31 cellular contexts compared by ENCODE assay signal in the genomic region with DNA sequence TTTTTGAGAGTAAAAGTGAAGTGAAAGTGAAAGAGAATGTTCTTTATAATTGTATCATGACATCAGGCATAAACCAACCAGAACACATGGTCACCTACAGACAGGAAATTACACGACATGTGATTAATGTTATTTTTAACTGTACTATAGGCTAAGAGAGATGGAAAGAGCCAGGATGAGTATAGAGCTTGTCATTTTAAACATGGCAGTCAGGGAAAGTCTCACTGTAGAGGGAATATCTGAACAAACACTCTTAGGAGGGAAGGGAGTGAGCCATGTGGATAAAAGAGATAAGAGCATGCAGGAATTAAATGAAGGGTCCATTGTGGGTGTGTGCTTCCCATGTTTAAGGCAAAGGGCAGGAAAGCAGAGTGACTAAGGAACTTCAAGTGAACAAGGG.
DNase-seq lines count a peak whose midpoint lies in the region; FAIRE-seq and TF ChIP-seq lines count a peak whose summit lies in the region.
"Had no signal": no experiment of that assay in that cellular context is flagged by ENCODE, and none has a peak within 500 bp of the region (broad histone marks: within the 10 kb centered on the region; RNA-seq: fewer than 3 reads in every experiment).

No MANE protein-coding gene starts in this region.

- H3K36me3 Mint-ChIP-seq in CD8-positive, alpha-beta memory T cell = no peaks in the 10 kb centered on the region
- H3K36me3 Mint-ChIP-seq in H9 (ENCODE audit: insufficient read depth in 1 of 3, low read depth in 3 of 3) = no peaks in the 10 kb centered on the region
- H3K36me3 Mint-ChIP-seq: activated naive CD4-positive, alpha-beta T cell treated with anti-CD3 and anti-CD28 coated beads, Interleukin-2, amount 50 U/mL, for 24 hours; T-cell had no signal

- no peak for FAIRE-seq in endothelial cell of umbilical vein (lab: Jason Lieb, UNC)
- FAIRE-seq: GM12891, H54, HTR-8/SVneo had no signal

- H3K9ac ChIP-seq in H9 (ENCODE audit: extremely low read depth, insufficient read length, low read length) (no peak overlapping the region), endothelial cell of umbilical vein (replicated peaks; ENCODE audit: extremely low read depth, insufficient read depth, low read length) (no peak overlapping the region)

- peaks cover 5 to 20% (median 13%) of the 10 kb centered on the region in 5 donors for H3K9me3 Mint-ChIP-seq in CD8-positive, alpha-beta memory T cell
- H3K9me3 Mint-ChIP-seq in H9 = peaks cover 0 to under 1% of the 10 kb centered on the region in 2 experiments; a peak in 1 of 5 replicates

- peak overlapping the region; percentile 11 for H3K27ac ChIP-seq in CD8-positive, alpha-beta memory T cell (ENCODE audit: low read depth, low read length)
- H3K27ac ChIP-seq in H9 (ENCODE audit: insufficient read length, low read depth, low read length) = no peak overlapping the region
- H3K27ac ChIP-seq in endothelial cell of umbilical vein (ENCODE audit: insufficient read depth, low read depth, low read length) = no peak overlapping the region
- no peak overlapping the region for H3K27ac ChIP-seq in RWPE1
- H3K27ac ChIP-seq: breast epithelium, foreskin keratinocyte, Peyer's patch, SJCRH30, stomach, thyroid gland had no signal

- no peak overlapping the region for H3K14ac ChIP-seq in H9 (ENCODE audit: insufficient read depth, low read length)

- H3K4me1 ChIP-seq in CD8-positive, alpha-beta memory T cell (ENCODE audit: insufficient read depth, low read length) = no peaks in the 10 kb centered on the region
- H3K4me1 ChIP-seq in H9 (ENCODE audit: insufficient read depth, low read length) = no peaks in the 10 kb centered on the region
- H3K4me1 ChIP-seq in endothelial cell of umbilical vein (ENCODE audit: control insufficient read depth, extremely low read depth, insufficient read depth, low read length) = no peaks in the 10 kb centered on the region
- H3K4me1 ChIP-seq: breast epithelium, foreskin keratinocyte, Peyer's patch, stomach, thyroid gland had no signal

- no peak overlapping the region for H2BK12ac ChIP-seq in H9 (ENCODE audit: insufficient read length, low read depth, low read length)

- H3K79me2 ChIP-seq in H9 (ENCODE audit: insufficient read depth, low read length) (no peaks in the 10 kb centered on the region), endothelial cell of umbilical vein (ENCODE audit: control insufficient read depth, insufficient read depth, low read length) (no peaks in the 10 kb centered on the region)

- no peaks in the 10 kb centered on the region for H3K27me3 ChIP-seq in CD8-positive, alpha-beta memory T cell (ENCODE audit: insufficient read depth, low read length, poor library complexity, severe bottlenecking)
- H3K27me3 ChIP-seq in H9 (ENCODE audit: insufficient read depth, low read length) (no peaks in the 10 kb centered on the region), endothelial cell of umbilical vein (ENCODE audit: control insufficient read depth in 2 of 2, insufficient read depth in 2 of 2, low read length in 2 of 2) (no peaks in the 10 kb centered on the region)
- H3K27me3 ChIP-seq: breast epithelium, foreskin keratinocyte, Peyer's patch, SJCRH30, stomach, thyroid gland had no signal

- H3K27ac Mint-ChIP-seq in CD8-positive, alpha-beta memory T cell = no peak overlapping the region
- H3K27ac Mint-ChIP-seq in H9 = peak overlapping the region in 2 of 3 experiments; percentile 2 to 45; a peak in 3 of 7 replicates
- H3K27ac Mint-ChIP-seq: activated CD8-positive, alpha-beta T cell treated with anti-CD3 and anti-CD28 coated beads for 36 hours; activated naive CD4-positive, alpha-beta T cell treated with anti-CD3 and anti-CD28 coated beads, Interleukin-2, amount 50 U/mL, for 24 hours; activated T-helper 2 cell treated with anti-CD3 and anti-CD28 coated beads, Interferon-gamma antibody, Interleukin-2, Interleukin-4, amounts not matched to agents 10 μg/mL and 5 μg/mL and 100 μg/mL, durations not matched to agents 14 hours and 24 hours and 36 hours; nephron; T-cell had no signal

- H2AK5ac ChIP-seq in H9 (ENCODE audit: insufficient read length, low read length) = no peak overlapping the region

- no peak overlapping the region for H3K18ac ChIP-seq in H9 (ENCODE audit: insufficient read length, low read depth, low read length)

- no peak overlapping the region for H4K5ac ChIP-seq in H9 (ENCODE audit: insufficient read length, low read depth, low read length)

- H3K79me1 ChIP-seq in H9 (ENCODE audit: insufficient read depth, low read depth, low read length, poor library complexity, severe bottlenecking) = no peaks in the 10 kb centered on the region

- CTCF ChIA-PET in CD8-positive, alpha-beta memory T cell (lab: Charles Lee) = no interaction called here
- CTCF ChIA-PET in endothelial cell of umbilical vein (lab: Charles Lee) = interaction anchor here (1.1 kb wide), 1 partner anchor 27 kb away, joined by 3 read pairs; no protein-coding TSS in a partner anchor
- CTCF ChIA-PET in RWPE1 (lab: Yijun Ruan, JAX) = no interaction called here

- no peak overlapping the region for H3K23ac ChIP-seq in H9 (ENCODE audit: insufficient read length, low read depth, low read length)

- H4K8ac ChIP-seq in H9 (replicated peaks; ENCODE audit: insufficient read length, low read depth, low read length) = no peak overlapping the region

- no peaks in the 10 kb centered on the region for H3K9me1 ChIP-seq in endothelial cell of umbilical vein (replicated peaks; ENCODE audit: control insufficient read depth, extremely low read depth, insufficient read depth, low read length)

- no peaks in the 10 kb centered on the region for H3K4me1 Mint-ChIP-seq in CD8-positive, alpha-beta memory T cell
- H3K4me1 Mint-ChIP-seq in H9 = peaks cover 0 to 3% of the 10 kb centered on the region in 2 experiments; a peak in 1 of 4 replicates
- H3K4me1 Mint-ChIP-seq: activated naive CD4-positive, alpha-beta T cell treated with anti-CD3 and anti-CD28 coated beads, Interleukin-2, amount 50 U/mL, for 24 hours; nephron; T-cell had no signal

- no peak overlapping the region for H3K4me3 Mint-ChIP-seq in CD8-positive, alpha-beta memory T cell
- no peak overlapping the region for H3K4me3 Mint-ChIP-seq in H9
- H3K4me3 Mint-ChIP-seq: activated CD8-positive, alpha-beta T cell treated with anti-CD3 and anti-CD28 coated beads for 36 hours; activated naive CD4-positive, alpha-beta T cell treated with anti-CD3 and anti-CD28 coated beads, Interleukin-2, amount 50 U/mL, for 24 hours; nephron; T-cell had no signal

- H3K4me3 ChIP-seq in CD8-positive, alpha-beta memory T cell (ENCODE audit: low read length) = no peak overlapping the region
- H3K4me3 ChIP-seq in endothelial cell of umbilical vein (replicated peaks in 1 of 3; ENCODE audit: insufficient read depth in 1 of 3, low read depth in 1 of 3, low read length in 3 of 3) (peak overlapping the region in 1 of 3 experiments; percentile 45), foreskin fibroblast (ENCODE audit: low read depth in 1 of 2, low read length in 2 of 2) (no peak overlapping the region)
- H3K4me3 ChIP-seq: breast epithelium, Peyer's patch, SJCRH30, stomach, thyroid gland had no signal

- H3K4me2 ChIP-seq in H9 (ENCODE audit: insufficient read depth, insufficient read length, low read length) = no peak overlapping the region
- peak overlapping the region; percentile 51 for H3K4me2 ChIP-seq in endothelial cell of umbilical vein (ENCODE audit: insufficient read depth, low read length)

- no peaks in the 10 kb centered on the region for H3K36me3 ChIP-seq in CD8-positive, alpha-beta memory T cell (ENCODE audit: insufficient read depth, low read length)
- H3K36me3 ChIP-seq in endothelial cell of umbilical vein (ENCODE audit: control insufficient read depth in 2 of 2, extremely low read depth in 1 of 2, insufficient read depth in 2 of 2, low read length in 2 of 2) = no peaks in the 10 kb centered on the region
- H3K36me3 ChIP-seq: breast epithelium, Peyer's patch, SJCRH30, stomach, thyroid gland had no signal

- no peak overlapping the region for H2BK15ac ChIP-seq in H9 (ENCODE audit: low read depth, low read length)

- no peak overlapping the region for H2BK5ac ChIP-seq in H9 (ENCODE audit: insufficient read length, low read length)

- H2AFZ ChIP-seq in H9 (ENCODE audit: low read length) = no peak overlapping the region
- no peak overlapping the region for H2AFZ ChIP-seq in endothelial cell of umbilical vein (ENCODE audit: low read depth, low read length)

- no peak for TF ChIP-seq POLR2A in endothelial cell of umbilical vein (IDR thresholded peaks at IDR 0.05; ENCODE audit: low read depth, low read length)

- no CpG with 5 or more reads among the region's 1 CpG for WGBS in H9 (ENCODE audit: extremely low coverage, insufficient read length, low lambda C conversion rate)

- POLR2A ChIA-PET in CD8-positive, alpha-beta memory T cell (lab: Charles Lee) = no interaction called here
- POLR2A ChIA-PET in endothelial cell of umbilical vein (lab: Charles Lee) (no interaction called here), RWPE1 (lab: Yijun Ruan, JAX; ENCODE audit: low non-redundant PET) (no interaction called here)

- H2BK20ac ChIP-seq in H9 (ENCODE audit: low read depth, low read length, poor library complexity, severe bottlenecking) = no peak overlapping the region

- intact Hi-C loops in endothelial cell of umbilical vein (cut with micrococcal nuclease) = loop anchor here (1.0 kb wide), 1 partner anchor 246 kb away; no protein-coding TSS in a partner anchor

- H4K20me1 ChIP-seq in H9 (ENCODE audit: control insufficient read depth, insufficient read depth, insufficient read length) (no peaks in the 10 kb centered on the region), endothelial cell of umbilical vein (replicated peaks; ENCODE audit: control insufficient read depth, extremely low read depth, insufficient read depth, low read length) (no peaks in the 10 kb centered on the region)

- no peak overlapping the region for H3K56ac ChIP-seq in H9 (ENCODE audit: insufficient read length, low read depth, low read length)

- no peak overlapping the region for H2BK120ac ChIP-seq in H9 (ENCODE audit: low read depth, low read length, poor library complexity, severe bottlenecking)

- dilution Hi-C loops in endothelial cell of umbilical vein (cut with MboI; ENCODE audit: extremely low pct_ligation_motif_present, low sequenced_read_pairs) = no loop called here

- no peaks in the 10 kb centered on the region for H3K27me3 Mint-ChIP-seq in CD8-positive, alpha-beta memory T cell
- H3K27me3 Mint-ChIP-seq in H9 (ENCODE audit: low read depth) = no peaks in the 10 kb centered on the region
- H3K27me3 Mint-ChIP-seq: activated CD8-positive, alpha-beta T cell treated with anti-CD3 and anti-CD28 coated beads for 36 hours; activated naive CD4-positive, alpha-beta T cell treated with anti-CD3 and anti-CD28 coated beads, Interleukin-2, amount 50 U/mL, for 24 hours; T-cell had no signal

- H3K23me2 ChIP-seq in H9 (ENCODE audit: insufficient read length, low read depth, low read length, poor library complexity, severe bottlenecking) = no peaks in the 10 kb centered on the region

- no peak for DNase-seq in CD8-positive, alpha-beta memory T cell
- DNase-seq in H9 (no peak), OCI-M1 (lab: John Stamatoyannopoulos, UW) (peak; percentile 85), endothelial cell of umbilical vein (ENCODE audit: low read depth, low spot score) (peak; percentile 92), NCI-H2196 treated with DMSO at 0.1 percent for 48 hours (lab: John Stamatoyannopoulos, UW; ENCODE audit: unreplicated experiment) (no peak), RWPE1 (ENCODE audit: low spot score) (no peak), foreskin fibroblast (no peak)
- DNase-seq: activated CD4-positive, alpha-beta T cell treated with anti-CD3 and anti-CD28 coated beads for 1 hour; activated CD8-positive, alpha-beta T cell treated with anti-CD3 and anti-CD28 coated beads for 36 hours; amygdala; effector CD8-positive, alpha-beta T cell; EL; foreskin keratinocyte; left cardiac atrium; NCI-H1048; NCI-H1694; NCI-H2171 treated with DMSO at 0.1 percent for 48 hours; NCI-H524; Peyer's patch; SJCRH30; stimulated activated CD8-positive, alpha-beta memory T cell treated with anti-CD3 and anti-CD28 coated beads, Interleukin-4, amount 100 ng/mL, for 48 hours; stomach; T-cell; thyroid gland had no signal

- no peak overlapping the region for H3K4ac ChIP-seq in H9 (ENCODE audit: low read depth, low read length)

- TF ChIP-seq CTCF in H9 (conservative IDR thresholded peaks at IDR 0.05) (no peak), endothelial cell of umbilical vein (IDR thresholded peaks at IDR 0.05; ENCODE audit: extremely low read depth in 1 of 2, insufficient read depth in 1 of 2, low read depth in 1 of 2, low read length in 2 of 2) (no peak), RWPE1 (conservative IDR thresholded peaks at IDR 0.05; ENCODE audit: low read depth) (no peak), foreskin fibroblast (IDR thresholded peaks at IDR 0.05; ENCODE audit: low read depth, low read length) (no peak)

- H3K9me3 ChIP-seq in CD8-positive, alpha-beta memory T cell (ENCODE audit: low read length) = no peaks in the 10 kb centered on the region
- no peaks in the 10 kb centered on the region for H3K9me3 ChIP-seq in H9 (ENCODE audit: control insufficient read depth, low read depth, low read length)
- H3K9me3 ChIP-seq in endothelial cell of umbilical vein (replicated peaks; ENCODE audit: control insufficient read depth, insufficient read depth, low read length) = no peaks in the 10 kb centered on the region
- H3K9me3 ChIP-seq: Peyer's patch, SJCRH30, stomach, thyroid gland had no signal

- H4K91ac ChIP-seq in H9 (ENCODE audit: insufficient read length, low read depth, low read length) = no peak overlapping the region

- BruUV-seq in endothelial cell of umbilical vein (replicated peaks; lab: Mats Ljungman, UMichigan) = no TSS peak

- H3T11ph ChIP-seq in H9 (ENCODE audit: low read length) = no peak overlapping the region

Comparison
In these comparisons a context has a peak if more than half of its experiments do, and no peak if none do; other contexts are left out.
1. DNase-seq: peak in OCI-M1 (single experiment) and endothelial cell of umbilical vein (single experiment); none in CD8-positive, alpha-beta memory T cell (0 of 5), H9 (single experiment), NCI-H2196 treated with DMSO at 0.1 percent for 48 hours (single experiment), RWPE1 (single experiment) and foreskin fibroblast (0 of 2).
2. H3K27ac Mint-ChIP-seq: peak in H9 (2 of 3); none in CD8-positive, alpha-beta memory T cell (0 of 8).